In genomic region chr12:116539905-116540482, GRCh38 we compare ENCODE assay signal across 9 cellular contexts. TPM values are rescaled to one million over a fixed set of nuclear protein-coding genes. Genes with fewer than 3 reads are reported as not detected.
DNase-seq lines count a peak whose midpoint lies in the region; ATAC-seq, FAIRE-seq and TF ChIP-seq lines count a peak whose summit lies in the region.
"Had no signal": no experiment of that assay in that cellular context is flagged by ENCODE, and none has a peak within 500 bp of the region (broad histone marks: within the 10 kb centered on the region; RNA-seq: fewer than 3 reads in every experiment).

No MANE protein-coding gene starts in this region.

- intact Hi-C loops in MCF 10A (cut with micrococcal nuclease) (no loop called here), lower leg skin (cut with DNase I; ENCODE audit: low total_unique reads) (no loop called here)

- POLR2A ChIA-PET in A549 (lab: Yijun Ruan, JAX) (no interaction called here), MCF 10A (lab: Yijun Ruan, JAX) (interaction anchor here (1.0 kb wide), 1 partner anchor 13 kb away, joined by 4 read pairs; no protein-coding TSS in a partner anchor)
- POLR2A ChIA-PET in activated CD4-positive, alpha-beta memory T cell treated with anti-CD3 and anti-CD28 coated beads, Interleukin-2, amount 10 ng/mL, durations not matched to agents 7 days and 5 days (lab: Charles Lee), result interaction anchor here (0.7 kb wide), 1 partner anchor 35 kb away, joined by 3 read pairs; no protein-coding TSS in a partner anchor

- TF ChIP-seq CTCF in A549 (IDR thresholded peaks at IDR 0.05) (no peak), MCF 10A (IDR thresholded peaks at IDR 0.05; ENCODE audit: unreplicated experiment) (no peak), lower leg skin (IDR thresholded peaks at IDR 0.05) (no peak)

- no peaks in the 10 kb centered on the region for H3K9me3 ChIP-seq in A549
- H3K9me3 ChIP-seq: BLaER1 treated with 17β-estradiol and CSF1 and Interleukin-3, amounts not matched to agents 10 nM and 100 nM had no signal

- no peak for FAIRE-seq in A549 (lab: Jason Lieb, UNC)

- peak overlapping the region in 1 of 2 experiments; percentile 59; a peak in 3 of 6 replicates for H3K27ac ChIP-seq in A549

- BruUV-seq in MCF 10A (replicated peaks; lab: Mats Ljungman, UMichigan), result no TSS peak

- 59% methylated on average over 17 of the region's 17 CpGs for WGBS in A549 (ENCODE audit: missing lambda C conversion rate)
- WGBS in lower leg skin, 2 donors, result 15 to 24% methylated on average over 17 of the region's 17 CpGs

- H3K27me3 Mint-ChIP-seq in MCF 10A (ENCODE audit: insufficient read depth, unreplicated experiment), result no peaks in the 10 kb centered on the region
- H3K27me3 Mint-ChIP-seq in activated CD4-positive, alpha-beta memory T cell treated with anti-CD3 and anti-CD28 coated beads, Interleukin-2, amount 10 ng/mL, durations not matched to agents 7 days and 5 days, result peaks cover 4% of the 10 kb centered on the region

- H3K4me3 ChIP-seq in A549 (no peak overlapping the region), lower leg skin (ENCODE audit: low read depth, poor library complexity, severe bottlenecking) (no peak overlapping the region)
- H3K4me3 ChIP-seq: BLaER1 treated with 17β-estradiol and CSF1 and Interleukin-3, amounts not matched to agents 10 nM and 100 nM had no signal

- ATAC-seq in A549 (peak in 1 of 2 experiments; percentile 10; a peak in 1 of 6 replicates), GM19328 (IDR thresholded peaks at IDR 0.05; ENCODE audit: unreplicated experiment) (no peak), HG02884 (IDR thresholded peaks at IDR 0.05; ENCODE audit: unreplicated experiment) (no peak)

- no peak overlapping the region for H3K4me3 Mint-ChIP-seq in MCF 10A (ENCODE audit: unreplicated experiment)
- no peak overlapping the region for H3K4me3 Mint-ChIP-seq in activated CD4-positive, alpha-beta memory T cell treated with anti-CD3 and anti-CD28 coated beads, Interleukin-2, amount 10 ng/mL, durations not matched to agents 7 days and 5 days

- no peak overlapping the region for H3K27ac Mint-ChIP-seq in MCF 10A (ENCODE audit: low read depth, unreplicated experiment)
- H3K27ac Mint-ChIP-seq in activated CD4-positive, alpha-beta memory T cell treated with anti-CD3 and anti-CD28 coated beads, Interleukin-2, amount 10 ng/mL, durations not matched to agents 7 days and 5 days, result no peak overlapping the region

- no peak for TF ChIP-seq EP300 in A549 (IDR thresholded peaks at IDR 0.05)

- CTCF ChIA-PET in A549 (lab: Yijun Ruan, JAX) (interaction anchor here (1.2 kb wide), 1 partner anchor 34 kb away, joined by 4 read pairs; no protein-coding TSS in a partner anchor), MCF 10A (lab: Yijun Ruan, JAX) (no interaction called here)
- CTCF ChIA-PET in activated CD4-positive, alpha-beta memory T cell treated with anti-CD3 and anti-CD28 coated beads, Interleukin-2, amount 10 ng/mL, durations not matched to agents 7 days and 5 days (lab: Charles Lee), result no interaction called here

- TF ChIP-seq RAD21 in A549 (conservative IDR thresholded peaks at IDR 0.05 in 1 of 2, IDR thresholded peaks at IDR 0.05 in 1 of 2), result no peak

- peaks cover 17% of the 10 kb centered on the region for H3K4me1 Mint-ChIP-seq in MCF 10A (ENCODE audit: insufficient read depth, unreplicated experiment)
- peaks cover 29% of the 10 kb centered on the region for H3K4me1 Mint-ChIP-seq in activated CD4-positive, alpha-beta memory T cell treated with anti-CD3 and anti-CD28 coated beads, Interleukin-2, amount 10 ng/mL, durations not matched to agents 7 days and 5 days

- no peaks in the 10 kb centered on the region for H3K9me3 Mint-ChIP-seq in MCF 10A (ENCODE audit: unreplicated experiment)
- no peaks in the 10 kb centered on the region for H3K9me3 Mint-ChIP-seq in activated CD4-positive, alpha-beta memory T cell treated with anti-CD3 and anti-CD28 coated beads, Interleukin-2, amount 10 ng/mL, durations not matched to agents 7 days and 5 days

- DNase-seq in A549 (ENCODE audit: low read depth in 1 of 2, low spot score in 1 of 2) (no peak), NCI-H1105 (lab: John Stamatoyannopoulos, UW) (peak; percentile 73), MCF 10A (ENCODE audit: unreplicated experiment) (peak; percentile 34), lower leg skin (ENCODE audit: low spot score in 2 of 2) (peak; percentile 62 to 92)
- DNase-seq in stimulated activated CD8-positive, alpha-beta memory T cell treated with anti-CD3 and anti-CD28 coated beads, Interleukin-4, amount 100 ng/mL, for 48 hours, result no peak
- DNase-seq in activated CD4-positive, alpha-beta memory T cell treated with anti-CD3 and anti-CD28 coated beads, Interleukin-2, amount 10 ng/mL, durations not matched to agents 7 days and 5 days, result no peak

- H3K4me2 ChIP-seq in A549, result peak overlapping the region; percentile 35; the same call in 2 of the 3 replicates

- H3K4me1 ChIP-seq in A549, result peaks cover 32% of the 10 kb centered on the region

- no peak for TF ChIP-seq POLR2A in A549 (IDR thresholded peaks at IDR 0.05; ENCODE audit: low read length)
- TF ChIP-seq POLR2A in lower leg skin (IDR thresholded peaks at IDR 0.05), result no peak

- H3K36me3 Mint-ChIP-seq in MCF 10A (ENCODE audit: insufficient read depth, unreplicated experiment), result no peaks in the 10 kb centered on the region
- H3K36me3 Mint-ChIP-seq in activated CD4-positive, alpha-beta memory T cell treated with anti-CD3 and anti-CD28 coated beads, Interleukin-2, amount 10 ng/mL, durations not matched to agents 7 days and 5 days (ENCODE audit: low read depth), result no peaks in the 10 kb centered on the region

TF ChIP-seq in A549, 52 proteins besides CTCF, POLR2A, EP300 and RAD21:
- TF ChIP-seq PBX3 (IDR thresholded peaks at IDR 0.05), result no peak
- TF ChIP-seq MAFK (IDR thresholded peaks at IDR 0.05; ENCODE audit: partially characterized antibody), result peak; percentile 49
TF ChIP-seq in A549: peak in this region for 1.

RNA-seq across cellular contexts. Expression of gene MAP1LC3B2, which starts 19.2 kb away (rescaled TPM):
- polyA plus RNA-seq in A549 (2011; rRNA removed), result 2.8 and 6.7 TPM in 2 replicates
- 0.50 and 0.57 TPM in 2 replicates for polyA plus RNA-seq in A549 (2012; cell fraction: cytosol; rRNA removed)
- polyA plus RNA-seq in A549 (2012; cell fraction: nucleus; rRNA removed), result 0.56 and 0.61 TPM in 2 replicates
- 1.4 to 2.9 TPM (median 2.1 TPM) in 3 replicates for polyA plus RNA-seq in A549 (2017; fragmentation: RNase III; extraction: RNeasy Plus Mini Kit Qiagen cat#74134 plus additional on column Dnase treatment)
- 2.8 TPM in 2 replicates for polyA minus RNA-seq in A549 (2011; rRNA and poly(A)+ RNA removed)
- total RNA-seq in MCF 10A (2022), result 3.4 and 5.1 TPM in 2 replicates
- total RNA-seq in lower leg skin, result 1 to 10 TPM in 3 of 4 donors, not detected in 1; 2.1 to 2.5 (median 2.3) TPM
- total RNA-seq in activated CD4-positive, alpha-beta memory T cell treated with anti-CD3 and anti-CD28 coated beads, Interleukin-2, amount 10 ng/mL, durations not matched to agents 7 days and 5 days, result under 1 TPM; 0.68 to 0.83 TPM

Comparison
In these comparisons a context has a peak if more than half of its experiments do, and no peak if none do; other contexts are left out.
1. DNase-seq: peak in NCI-H1105 (single experiment), MCF 10A (single experiment) and lower leg skin (2 of 2); none in A549 (0 of 2), stimulated activated CD8-positive, alpha-beta memory T cell treated with anti-CD3 and anti-CD28 coated beads, Interleukin-4, amount 100 ng/mL, for 48 hours (single experiment) and activated CD4-positive, alpha-beta memory T cell treated with anti-CD3 and anti-CD28 coated beads, Interleukin-2, amount 10 ng/mL, durations not matched to agents 7 days and 5 days (single experiment).